Comparison of ENCODE assay signal across 14 cellular contexts in the genomic region with DNA sequence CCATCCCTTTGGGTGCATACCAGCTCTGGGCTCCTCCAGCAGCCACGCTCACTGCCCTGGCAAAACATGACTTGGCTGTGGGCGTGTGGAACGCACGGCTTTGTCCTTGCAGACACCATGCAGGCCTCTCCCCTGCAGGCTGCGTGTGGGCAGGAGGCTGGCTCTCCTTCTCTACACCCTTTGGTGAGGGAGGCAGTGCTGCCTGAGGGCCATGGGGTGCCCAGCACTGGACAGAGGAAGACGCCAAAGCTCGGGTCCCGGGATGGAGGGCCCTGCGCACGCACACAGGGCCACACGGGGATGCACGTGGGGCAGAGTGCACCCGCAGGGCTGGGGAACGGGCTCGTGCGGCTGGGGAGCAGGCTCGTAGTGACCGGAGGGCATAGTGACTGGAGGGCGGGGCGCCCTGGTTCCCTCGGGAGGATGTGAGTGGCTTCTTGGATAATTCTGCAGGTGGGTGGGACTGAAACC.
DNase-seq lines count a peak whose midpoint lies in the region; ATAC-seq, FAIRE-seq and TF ChIP-seq lines count a peak whose summit lies in the region.
"Had no signal": no experiment of that assay in that cellular context is flagged by ENCODE, and none has a peak within 500 bp of the region (broad histone marks: within the 10 kb centered on the region; RNA-seq: fewer than 3 reads in every experiment).

No MANE protein-coding gene starts in this region.

- no peak overlapping the region for H4K91ac ChIP-seq in H1 (replicated peaks; ENCODE audit: insufficient read length, low read length)

- H2BK12ac ChIP-seq in H1 (ENCODE audit: low read depth, low read length): 0 out of 2 replicates have a peak overlapping the region, but pooled peaks have one; percentile 17

- H3K4me1 Mint-ChIP-seq in stimulated activated naive CD8-positive, alpha-beta T cell treated with anti-CD3 and anti-CD28 coated beads, Interleukin-15, amount 100 ng/mL, for 72 hours: peaks cover 7% of the 10 kb centered on the region
- H3K4me1 Mint-ChIP-seq in HFFc6 (ENCODE audit: low read depth): no peaks in the 10 kb centered on the region

- H2AFZ ChIP-seq in H1 (ENCODE audit: low read length) (no peak overlapping the region), smooth muscle cell (ENCODE audit: low read depth) (no peak overlapping the region)

- peaks cover 8% of the 10 kb centered on the region for H3K27me3 Mint-ChIP-seq in stimulated activated naive CD8-positive, alpha-beta T cell treated with anti-CD3 and anti-CD28 coated beads, Interleukin-15, amount 100 ng/mL, for 72 hours
- no peaks in the 10 kb centered on the region; the same call in 1 of the 2 replicates for H3K27me3 Mint-ChIP-seq in HFFc6 (ENCODE audit: insufficient read depth)
- H3K27me3 Mint-ChIP-seq: CD4-positive, alpha-beta memory T cell; IgD-negative memory B cell had no signal

- no peak overlapping the region for H3K4me3 Mint-ChIP-seq in stimulated activated naive CD8-positive, alpha-beta T cell treated with anti-CD3 and anti-CD28 coated beads, Interleukin-15, amount 100 ng/mL, for 72 hours
- no peak overlapping the region for H3K4me3 Mint-ChIP-seq in HFFc6
- H3K4me3 Mint-ChIP-seq: CD4-positive, alpha-beta memory T cell; IgD-negative memory B cell had no signal

- H3K9me3 ChIP-seq in H1 (ENCODE audit: insufficient read depth in 2 of 2, low read depth in 1 of 2, low read length in 1 of 2) (no peaks in the 10 kb centered on the region), smooth muscle cell (replicated peaks; ENCODE audit: low read depth) (no peaks in the 10 kb centered on the region)

- H3K4me1 ChIP-seq in H1 (replicated peaks in 1 of 4; ENCODE audit: control insufficient read depth in 3 of 4, insufficient read depth in 4 of 4, low read length in 3 of 4) (no peaks in the 10 kb centered on the region; a peak in 1 of 7 replicates), smooth muscle cell (ENCODE audit: low read depth) (no peaks in the 10 kb centered on the region)

- H3K23ac ChIP-seq in H1 (ENCODE audit: insufficient read length): no peak overlapping the region

- no peaks in the 10 kb centered on the region for H3K36me3 ChIP-seq in H1 (ENCODE audit: control insufficient read depth in 2 of 4, insufficient read depth in 4 of 4, low read length in 3 of 4)
- H3K36me3 ChIP-seq in smooth muscle cell (ENCODE audit: low read depth): no peaks in the 10 kb centered on the region

- H3K79me2 ChIP-seq in H1 (ENCODE audit: control insufficient read depth in 1 of 2, insufficient read depth in 2 of 2, low read length in 2 of 2) (no peaks in the 10 kb centered on the region), smooth muscle cell (ENCODE audit: low read depth) (no peaks in the 10 kb centered on the region)

- no peak overlapping the region for H3K18ac ChIP-seq in H1 (ENCODE audit: extremely low read depth, low read length)

- peaks cover 8% of the 10 kb centered on the region; the same call in 1 of the 2 replicates for H3K36me3 Mint-ChIP-seq in HFFc6 (ENCODE audit: low read depth)
- H3K36me3 Mint-ChIP-seq: CD4-positive, alpha-beta memory T cell; IgD-negative memory B cell had no signal

- H2AK5ac ChIP-seq in H1 (ENCODE audit: low read depth, low read length): no peak overlapping the region

- CTCF ChIA-PET in H1 (lab: Charles Lee; ENCODE audit: partially characterized antibody): interaction anchor here (1.4 kb wide), 1 partner anchor 61 kb away, joined by 5 read pairs; no protein-coding TSS in a partner anchor

- H3K79me1 ChIP-seq in H1 (ENCODE audit: low read depth, low read length): no peaks in the 10 kb centered on the region

- POLR2A ChIA-PET in H1 (lab: Charles Lee; ENCODE audit: partially characterized antibody): interaction anchor here (1.1 kb wide), 1 partner anchor 17 kb away, joined by 3 read pairs; no protein-coding TSS in a partner anchor

- H2BK20ac ChIP-seq in H1 (ENCODE audit: low read length): no peak overlapping the region

- DNase-seq in stimulated activated naive CD8-positive, alpha-beta T cell treated with anti-CD3 and anti-CD28 coated beads, Interleukin-15, amount 100 ng/mL, for 72 hours: no peak
- no peak for DNase-seq in stimulated activated naive CD8-positive, alpha-beta T cell treated with anti-CD3 and anti-CD28 coated beads, Interleukin-15, Interleukin-2, amounts not matched to agents 100 U/mL and 50 U/mL, for 24 hours
- DNase-seq in H1 (ENCODE audit: low read depth in 1 of 2, low spot score in 2 of 2) (no peak), posterior vena cava (ENCODE audit: low spot score) (peak; percentile 74), smooth muscle cell (lab: John Stamatoyannopoulos, UW; ENCODE audit: unreplicated experiment) (no peak), left lobe of liver (ENCODE audit: low spot score) (no peak), HFFc6 (no peak)
- DNase-seq: 8988T; AML-193; CD4-positive, alpha-beta memory T cell; DND-41; GDM1 had no signal

- no peak overlapping the region for H3K56ac ChIP-seq in H1 (replicated peaks; ENCODE audit: insufficient read length, low read depth, low read length)

- H3K4ac ChIP-seq in H1 (replicated peaks; ENCODE audit: insufficient read length, low read depth, low read length): no peak overlapping the region

- no peak overlapping the region for H2BK15ac ChIP-seq in H1 (ENCODE audit: low read length)

- no peak for TF ChIP-seq EP300 in H1 (IDR thresholded peaks at IDR 0.05; ENCODE audit: borderline replicate concordance in 1 of 2, low read depth in 2 of 2, low read length in 2 of 2)

- no peak overlapping the region for H2BK120ac ChIP-seq in H1 (replicated peaks; ENCODE audit: low read depth, low read length)

- no peaks in the 10 kb centered on the region for H3K23me2 ChIP-seq in H1 (ENCODE audit: low read depth, low read length)

- no peak overlapping the region for H3K4me2 ChIP-seq in H1 (ENCODE audit: insufficient read depth in 1 of 2, low read depth in 2 of 2, low read length in 2 of 2)
- H3K4me2 ChIP-seq in smooth muscle cell: no peak overlapping the region

- no peak overlapping the region for H3K27ac Mint-ChIP-seq in stimulated activated naive CD8-positive, alpha-beta T cell treated with anti-CD3 and anti-CD28 coated beads, Interleukin-15, amount 100 ng/mL, for 72 hours
- H3K27ac Mint-ChIP-seq in HFFc6: no peak overlapping the region
- H3K27ac Mint-ChIP-seq: CD4-positive, alpha-beta memory T cell; IgD-negative memory B cell had no signal

- H3K14ac ChIP-seq in H1 (ENCODE audit: insufficient read length): peak overlapping the region; percentile 29

- FAIRE-seq in H1 (lab: Jason Lieb, UNC): no peak
- FAIRE-seq: H54 had no signal

- H4K20me1 ChIP-seq in H1 (replicated peaks in 1 of 2; ENCODE audit: control insufficient read depth in 1 of 2, insufficient read depth in 2 of 2, low read length in 2 of 2): peaks cover 0 to 1% of the 10 kb centered on the region in 2 experiments
- no peaks in the 10 kb centered on the region for H4K20me1 ChIP-seq in smooth muscle cell (ENCODE audit: low read depth)

- 85% methylated on average over 21 of the region's 21 CpGs; no CpG with 5 or more reads in 1 of the 2 experiments for WGBS in H1 (ENCODE audit: extremely low coverage in 1 of 2, insufficient coverage in 1 of 2, insufficient read length in 1 of 2, insufficient replicate concordance in 2 of 2, low coverage in 1 of 2, low lambda C conversion rate in 2 of 2, missing lambda C conversion rate in 1 of 2), 2 experiments
- 92% methylated on average over 20 of the region's 21 CpGs for WGBS in smooth muscle cell (ENCODE audit: low lambda C conversion rate)

- H3K9ac ChIP-seq in H1 (replicated peaks in 1 of 4; ENCODE audit: extremely low read depth in 1 of 4, low read depth in 3 of 4, low read length in 3 of 4) (no peak overlapping the region), smooth muscle cell (ENCODE audit: low read depth) (no peak overlapping the region)

- no peaks in the 10 kb centered on the region for H3K9me3 Mint-ChIP-seq in stimulated activated naive CD8-positive, alpha-beta T cell treated with anti-CD3 and anti-CD28 coated beads, Interleukin-15, amount 100 ng/mL, for 72 hours
- H3K9me3 Mint-ChIP-seq in HFFc6: peaks cover 32% of the 10 kb centered on the region
- H3K9me3 Mint-ChIP-seq: IgD-negative memory B cell had no signal

- intact Hi-C loops in posterior vena cava (cut with DNase I): no loop called here

- no peak for TF ChIP-seq POLR2A in H1 (IDR thresholded peaks at IDR 0.05; ENCODE audit: control extremely low read depth in 1 of 2, low read depth in 2 of 2, low read length in 2 of 2)

- H4K8ac ChIP-seq in H1 (ENCODE audit: extremely low read depth, insufficient read depth, low read length): 0 out of 2 replicates have a peak overlapping the region, but pooled peaks have one; percentile 19

- TF ChIP-seq RAD21 in H1 (IDR thresholded peaks at IDR 0.05 in 1 of 2, conservative IDR thresholded peaks at IDR 0.05 in 1 of 2; ENCODE audit: low read depth in 2 of 2, low read length in 2 of 2): no peak

- H3K4me3 ChIP-seq in H1 (ENCODE audit: extremely low read depth in 1 of 4, insufficient read depth in 2 of 4, low read depth in 3 of 4, low read length in 4 of 4) (no peak overlapping the region), smooth muscle cell (no peak overlapping the region)

- H3K27me3 ChIP-seq in H1 (replicated peaks in 1 of 4; ENCODE audit: control insufficient read depth in 3 of 4, extremely low read depth in 1 of 4, insufficient read depth in 3 of 4, low read length in 3 of 4): no peaks in the 10 kb centered on the region
- H3K27me3 ChIP-seq in smooth muscle cell (ENCODE audit: low read depth): no peaks in the 10 kb centered on the region

- H4K5ac ChIP-seq in H1 (ENCODE audit: insufficient read length, low read depth, low read length): no peak overlapping the region

- H3K27ac ChIP-seq in H1 (ENCODE audit: low read depth, low read length) (no peak overlapping the region), smooth muscle cell (ENCODE audit: low read depth) (no peak overlapping the region)

- H3F3A ChIP-seq in smooth muscle cell (ENCODE audit: low read depth): no peaks in the 10 kb centered on the region

- no peak for TF ChIP-seq CTCF in H1 (IDR thresholded peaks at IDR 0.05; ENCODE audit: control extremely low read depth in 1 of 3, insufficient read depth in 1 of 3, low read depth in 1 of 3, low read length in 3 of 3)
- no peak for TF ChIP-seq CTCF in smooth muscle cell (IDR thresholded peaks at IDR 0.05; ENCODE audit: borderline replicate concordance, insufficient read depth, poor library complexity, severe bottlenecking)
- no peak for TF ChIP-seq CTCF in HFFc6 (IDR thresholded peaks at IDR 0.05)

- peak; percentile 44 for ATAC-seq in stimulated activated naive CD8-positive, alpha-beta T cell treated with anti-CD3 and anti-CD28 coated beads, Interleukin-15, amount 100 ng/mL, for 72 hours
- ATAC-seq in stimulated activated naive CD8-positive, alpha-beta T cell treated with anti-CD3 and anti-CD28 coated beads, Interleukin-15, Interleukin-2, amounts not matched to agents 100 U/mL and 50 U/mL, for 24 hours: no peak
- ATAC-seq in left lobe of liver: no peak

- no peak overlapping the region for H2BK5ac ChIP-seq in H1 (ENCODE audit: low read depth, low read length)

TF ChIP-seq in H1, 55 proteins besides CTCF, POLR2A, EP300 and RAD21 (continues in another document):
- TF ChIP-seq CEBPB (IDR thresholded peaks at IDR 0.05; ENCODE audit: low read depth, low read length) (no peak), BCL11A (IDR thresholded peaks at IDR 0.05; ENCODE audit: low read depth in 2 of 2, low read length in 2 of 2) (no peak)
